In the genomic region with DNA sequence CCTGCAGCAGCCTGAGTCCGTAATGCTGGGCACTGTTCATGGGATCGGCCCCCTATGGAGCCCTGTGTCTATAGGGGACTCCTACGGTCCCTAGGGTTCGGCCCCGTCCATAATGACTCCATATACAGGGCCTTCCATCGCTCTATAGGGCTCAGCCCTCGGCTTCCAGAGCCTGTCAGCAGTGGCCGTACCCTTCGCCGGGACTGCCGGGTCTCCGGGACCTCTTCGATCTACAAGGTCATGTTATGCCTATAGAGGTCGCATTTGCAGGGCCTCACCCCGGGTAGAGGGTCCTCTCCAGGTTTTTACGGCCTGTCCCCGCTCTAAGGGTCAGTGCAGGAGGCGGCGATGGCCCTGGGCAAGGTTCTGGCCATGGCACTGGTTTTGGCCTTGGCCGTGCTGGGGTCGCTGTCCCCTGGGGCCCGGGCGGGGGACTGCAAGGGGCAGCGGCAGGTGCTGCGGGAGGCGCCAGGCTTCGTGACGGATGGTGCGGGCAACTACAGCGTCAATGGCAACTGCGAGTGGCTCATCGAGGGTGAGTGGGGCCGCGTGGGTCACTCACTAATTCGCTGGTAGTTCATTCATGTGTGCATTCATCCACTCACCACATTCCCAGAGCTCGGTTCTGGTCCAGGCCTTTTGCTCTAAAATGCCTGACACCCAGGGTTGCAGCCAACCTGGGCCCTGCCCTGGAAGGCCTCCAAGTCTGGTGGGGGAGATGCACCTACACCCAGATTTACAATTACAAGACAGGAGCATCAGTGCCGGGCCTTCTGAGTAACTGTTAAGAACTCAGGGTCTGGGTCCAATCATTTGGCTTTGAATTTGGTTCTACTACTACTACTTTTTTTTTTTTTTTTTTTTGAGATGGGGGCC, we compare ENCODE assay signal across 1 cellular context.
TF ChIP-seq lines count a peak whose summit lies in the region.

No MANE protein-coding gene starts in this region.

TF ChIP-seq in WTC11, 78 proteins besides CTCF, POLR2A, EP300 and RAD21 (continued from another document):
- TF ChIP-seq, protein P1, sequence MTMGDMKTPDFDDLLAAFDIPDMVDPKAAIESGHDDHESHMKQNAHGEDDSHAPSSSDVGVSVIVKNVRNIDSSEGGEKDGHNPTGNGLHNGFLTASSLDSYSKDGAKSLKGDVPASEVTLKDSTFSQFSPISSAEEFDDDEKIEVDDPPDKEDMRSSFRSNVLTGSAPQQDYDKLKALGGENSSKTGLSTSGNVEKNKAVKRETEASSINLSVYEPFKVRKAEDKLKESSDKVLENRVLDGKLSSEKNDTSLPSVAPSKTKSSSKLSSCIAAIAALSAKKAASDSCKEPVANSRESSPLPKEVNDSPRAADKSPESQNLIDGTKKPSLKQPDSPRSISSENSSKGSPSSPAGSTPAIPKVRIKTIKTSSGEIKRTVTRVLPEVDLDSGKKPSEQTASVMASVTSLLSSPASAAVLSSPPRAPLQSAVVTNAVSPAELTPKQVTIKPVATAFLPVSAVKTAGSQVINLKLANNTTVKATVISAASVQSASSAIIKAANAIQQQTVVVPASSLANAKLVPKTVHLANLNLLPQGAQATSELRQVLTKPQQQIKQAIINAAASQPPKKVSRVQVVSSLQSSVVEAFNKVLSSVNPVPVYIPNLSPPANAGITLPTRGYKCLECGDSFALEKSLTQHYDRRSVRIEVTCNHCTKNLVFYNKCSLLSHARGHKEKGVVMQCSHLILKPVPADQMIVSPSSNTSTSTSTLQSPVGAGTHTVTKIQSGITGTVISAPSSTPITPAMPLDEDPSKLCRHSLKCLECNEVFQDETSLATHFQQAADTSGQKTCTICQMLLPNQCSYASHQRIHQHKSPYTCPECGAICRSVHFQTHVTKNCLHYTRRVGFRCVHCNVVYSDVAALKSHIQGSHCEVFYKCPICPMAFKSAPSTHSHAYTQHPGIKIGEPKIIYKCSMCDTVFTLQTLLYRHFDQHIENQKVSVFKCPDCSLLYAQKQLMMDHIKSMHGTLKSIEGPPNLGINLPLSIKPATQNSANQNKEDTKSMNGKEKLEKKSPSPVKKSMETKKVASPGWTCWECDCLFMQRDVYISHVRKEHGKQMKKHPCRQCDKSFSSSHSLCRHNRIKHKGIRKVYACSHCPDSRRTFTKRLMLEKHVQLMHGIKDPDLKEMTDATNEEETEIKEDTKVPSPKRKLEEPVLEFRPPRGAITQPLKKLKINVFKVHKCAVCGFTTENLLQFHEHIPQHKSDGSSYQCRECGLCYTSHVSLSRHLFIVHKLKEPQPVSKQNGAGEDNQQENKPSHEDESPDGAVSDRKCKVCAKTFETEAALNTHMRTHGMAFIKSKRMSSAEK (CRISPR knock-in tag; IDR thresholded peaks at IDR 0.05; ENCODE audit: borderline replicate concordance), result no peak
- TF ChIP-seq SMAD4 (CRISPR knock-in tag; IDR thresholded peaks at IDR 0.05), result 0 out of 2 replicates have a peak, but pooled peaks have one; percentile 32
